1 cellular context compared by ENCODE assay signal in genomic region chr12:109052415-109053323, GRCh38.
A peak's percentile ranks its signal among the peaks of the same experiment; 100 is the strongest.
TF ChIP-seq lines count a peak whose summit lies in the region.

TSS of gene USP30 (plus strand) at chr12:109052576. CDS start at chr12:109052679, 103 bp downstream.

TF ChIP-seq in HepG2, 621 proteins besides CTCF, POLR2A, EP300 and RAD21 (continued from another document and continues in another):
- TF ChIP-seq ARID5B (CRISPR knock-in tag; IDR thresholded peaks at IDR 0.05) (peak; percentile 71), KLF11 (CRISPR knock-in tag; IDR thresholded peaks at IDR 0.05) (peak; percentile 88; the same call in 1 of the 2 replicates), ZXDC (CRISPR knock-in tag; IDR thresholded peaks at IDR 0.05) (peak; percentile 68; the same call in 1 of the 2 replicates), BRD4 (CRISPR knock-in tag; IDR thresholded peaks at IDR 0.05) (peak; percentile 88), ARID2 (CRISPR knock-in tag; IDR thresholded peaks at IDR 0.05; ENCODE audit: borderline replicate concordance) (no peak), ZNF317 (CRISPR knock-in tag; IDR thresholded peaks at IDR 0.05) (peak; percentile 45; the same call in 1 of the 2 replicates), RXRB (CRISPR knock-in tag; IDR thresholded peaks at IDR 0.05; ENCODE audit: borderline replicate concordance) (peak; percentile 75), NFYC (CRISPR knock-in tag; IDR thresholded peaks at IDR 0.05) (peak; percentile 39; the same call in 1 of the 2 replicates), AFF4 (CRISPR knock-in tag; IDR thresholded peaks at IDR 0.05) (no peak; the same call in 1 of the 2 replicates), MIXL1 (CRISPR knock-in tag; IDR thresholded peaks at IDR 0.05) (peak; percentile 47; the same call in 1 of the 2 replicates), ZNF160 (CRISPR knock-in tag; IDR thresholded peaks at IDR 0.05) (0 out of 2 replicates have a peak, but pooled peaks have one; percentile 66), ZGPAT (CRISPR knock-in tag; IDR thresholded peaks at IDR 0.05) (peak; percentile 94), ZNF7 (CRISPR knock-in tag; IDR thresholded peaks at IDR 0.05) (no peak), REL (CRISPR knock-in tag; conservative IDR thresholded peaks at IDR 0.05) (peak; percentile 20; the same call in 1 of the 2 replicates), TEAD2 (CRISPR knock-in tag; IDR thresholded peaks at IDR 0.05) (no peak), FOXK1 (CRISPR knock-in tag; IDR thresholded peaks at IDR 0.05; ENCODE audit: borderline replicate concordance, low read depth) (peak; percentile 94), ATF3 (CRISPR knock-in tag; IDR thresholded peaks at IDR 0.05) (peak; percentile 73), CERS6 (CRISPR knock-in tag; IDR thresholded peaks at IDR 0.05) (no peak), ZNF326 (CRISPR knock-in tag; IDR thresholded peaks at IDR 0.05; ENCODE audit: borderline replicate concordance) (no peak), ZNF441 (CRISPR knock-in tag; IDR thresholded peaks at IDR 0.05; ENCODE audit: borderline replicate concordance) (peak; percentile 31; the same call in 1 of the 2 replicates), NFE2L1 (CRISPR knock-in tag; IDR thresholded peaks at IDR 0.05; ENCODE audit: borderline replicate concordance) (no peak), HOXA9 (CRISPR knock-in tag; IDR thresholded peaks at IDR 0.05; ENCODE audit: borderline replicate concordance) (0 out of 2 replicates have a peak, but pooled peaks have one; percentile 47), PPARG (CRISPR knock-in tag; conservative IDR thresholded peaks at IDR 0.05) (peak; percentile 52; the same call in 1 of the 2 replicates), ZNF558 (CRISPR knock-in tag; IDR thresholded peaks at IDR 0.05; ENCODE audit: borderline replicate concordance) (peak; percentile 73; the same call in 1 of the 2 replicates), ZBTB39 (CRISPR knock-in tag; IDR thresholded peaks at IDR 0.05) (peak; percentile 61; the same call in 1 of the 2 replicates), NAIF1 (CRISPR knock-in tag; IDR thresholded peaks at IDR 0.05; ENCODE audit: borderline replicate concordance) (no peak), MED13 (CRISPR knock-in tag; IDR thresholded peaks at IDR 0.05) (peak; percentile 72; the same call in 1 of the 2 replicates), TIGD3 (CRISPR knock-in tag; IDR thresholded peaks at IDR 0.05; ENCODE audit: borderline replicate concordance) (no peak), FOXK2 (IDR thresholded peaks at IDR 0.05) (peak; percentile 62; the same call in 1 of the 2 replicates), CHD2 (IDR thresholded peaks at IDR 0.05; ENCODE audit: low read depth, low read length) (peak; percentile 67), TFDP1 (CRISPR knock-in tag; IDR thresholded peaks at IDR 0.05; ENCODE audit: borderline replicate concordance) (peak; percentile 51; the same call in 1 of the 2 replicates), HOXA3 (CRISPR knock-in tag; IDR thresholded peaks at IDR 0.05) (peak; percentile 94), ZBTB8A (CRISPR knock-in tag; IDR thresholded peaks at IDR 0.05; ENCODE audit: borderline replicate concordance, low read depth) (no peak), FOXC1 (CRISPR knock-in tag; IDR thresholded peaks at IDR 0.05; ENCODE audit: borderline replicate concordance) (peak; percentile 71), POGK (CRISPR knock-in tag; conservative IDR thresholded peaks at IDR 0.05) (peak; percentile 88), AGO2 (optimal IDR thresholded peaks at IDR 0.05; ENCODE audit: low read depth, low read length) (no peak), ZNF883 (CRISPR knock-in tag; IDR thresholded peaks at IDR 0.05; ENCODE audit: not compliant biosample characterization) (no peak), NKX3-1 (CRISPR knock-in tag; IDR thresholded peaks at IDR 0.05) (peak; percentile 88; the same call in 1 of the 2 replicates)
